In genomic region chr16:83715217-83715920, GRCh38 we compare ENCODE assay signal across 12 cellular contexts.
DNase-seq lines count a peak whose midpoint lies in the region; ATAC-seq and TF ChIP-seq lines count a peak whose summit lies in the region.
"Had no signal": no experiment of that assay in that cellular context is flagged by ENCODE, and none has a peak within 500 bp of the region (broad histone marks: within the 10 kb centered on the region; RNA-seq: fewer than 3 reads in every experiment).

No MANE protein-coding gene starts in this region.

- peak; percentile 39 to 77 for ATAC-seq in upper lobe of left lung (ENCODE audit: low FRiP score in 2 of 2)
- no peak for ATAC-seq in HG02610 (IDR thresholded peaks at IDR 0.05; ENCODE audit: unreplicated experiment)
- ATAC-seq in foreskin keratinocyte: no peak
- ATAC-seq: PC-3 had no signal

- H3K27ac ChIP-seq in upper lobe of left lung (peak overlapping the region in 3 of 4 donors; percentile 48 to 78 (median 75)), foreskin keratinocyte (no peak overlapping the region)
- H3K27ac ChIP-seq: epithelial cell of prostate, uterus had no signal

- 54 to 55% methylated on average over 14 of the region's 14 CpGs for WGBS in upper lobe of left lung, 2 donors

- peak in 2 of 4 donors; percentile 16 to 50 for TF ChIP-seq EP300 in upper lobe of left lung (IDR thresholded peaks at IDR 0.05)

- H3K4me3 ChIP-seq in endocrine pancreas (ENCODE audit: control insufficient read depth, insufficient read depth, low read length) (peak overlapping the region; percentile 23), upper lobe of left lung (no peak overlapping the region), HAP-1 (no peak overlapping the region)
- H3K4me3 ChIP-seq: uterus had no signal

- no peaks in the 10 kb centered on the region for H3K27me3 ChIP-seq in endocrine pancreas (ENCODE audit: control insufficient read depth, insufficient read depth, low read length)
- H3K27me3 ChIP-seq in upper lobe of left lung: no peaks in the 10 kb centered on the region
- no peaks in the 10 kb centered on the region for H3K27me3 ChIP-seq in HAP-1 (ENCODE audit: low read depth)
- H3K27me3 ChIP-seq in foreskin keratinocyte: no peaks in the 10 kb centered on the region
- H3K27me3 ChIP-seq: uterus had no signal

- TF ChIP-seq POLR2A in upper lobe of left lung (IDR thresholded peaks at IDR 0.05): no peak

- H3K9me3 ChIP-seq in endocrine pancreas (ENCODE audit: control insufficient read depth, low read length) (no peaks in the 10 kb centered on the region), upper lobe of left lung (no peaks in the 10 kb centered on the region), HAP-1 (no peaks in the 10 kb centered on the region)
- H3K9me3 ChIP-seq: uterus had no signal

- H3K9ac ChIP-seq in endocrine pancreas (ENCODE audit: control insufficient read depth, insufficient read depth, low read length): no peak overlapping the region

- H3K36me3 ChIP-seq in endocrine pancreas (ENCODE audit: control insufficient read depth, insufficient read depth, low read length): no peaks in the 10 kb centered on the region
- no peaks in the 10 kb centered on the region for H3K36me3 ChIP-seq in upper lobe of left lung
- H3K36me3 ChIP-seq in HAP-1 (replicated peaks): no peaks in the 10 kb centered on the region
- H3K36me3 ChIP-seq: uterus had no signal

- no peak for TF ChIP-seq CTCF in upper lobe of left lung (IDR thresholded peaks at IDR 0.05)
- TF ChIP-seq CTCF in foreskin keratinocyte (conservative IDR thresholded peaks at IDR 0.05): no peak

- in situ Hi-C loops in HAP-1 (cut with MboI; ENCODE audit: low sequenced_read_pairs): no loop called here

- DNase-seq in NCI-H1092 treated with DMSO at 0.1 percent for 48 hours (lab: John Stamatoyannopoulos, UW): peak; percentile 97
- peak; percentile 82 for DNase-seq in NCI-H69 (lab: John Stamatoyannopoulos, UW)
- DNase-seq in upper lobe of left lung: peak; percentile 18 to 82
- DNase-seq in HAP-1 (ENCODE audit: low spot score in 2 of 2): no peak
- no peak for DNase-seq in foreskin keratinocyte
- DNase-seq: activated naive CD4-positive, alpha-beta T cell treated with anti-CD3 and anti-CD28 coated beads, Interleukin-2, amount 50 U/mL, for 16 hours; PC-3; stimulated activated CD4-positive, alpha-beta T cell treated with anti-CD3 and anti-CD28 coated beads, Interleukin-4, amount 100 ng/mL, for 24 hours; uterus had no signal

- H3K4me1 ChIP-seq in endocrine pancreas (ENCODE audit: control insufficient read depth, insufficient read depth, low read length) (no peaks in the 10 kb centered on the region), upper lobe of left lung (peaks cover 4 to 13% (median 9%) of the 10 kb centered on the region in 4 donors), HAP-1 (no peaks in the 10 kb centered on the region), foreskin keratinocyte (no peaks in the 10 kb centered on the region)
- H3K4me1 ChIP-seq: uterus had no signal

Comparison
In these comparisons a context has a peak if more than half of its experiments do, and no peak if none do; other contexts are left out.
1. DNase-seq: peak in NCI-H1092 treated with DMSO at 0.1 percent for 48 hours (single experiment), NCI-H69 (single experiment) and upper lobe of left lung (2 of 2); none in HAP-1 (0 of 2) and foreskin keratinocyte (0 of 2).
2. ATAC-seq: peak in upper lobe of left lung (2 of 2); none in HG02610 (single experiment) and foreskin keratinocyte (single experiment).